ENCODE assay signal across 8 cellular contexts in genomic region chr15:47718474-47719440, GRCh38. TPM values are rescaled to one million over a fixed set of nuclear protein-coding genes. Genes with fewer than 3 reads are reported as not detected.
DNase-seq lines count a peak whose midpoint lies in the region; ATAC-seq and TF ChIP-seq lines count a peak whose summit lies in the region.

No MANE protein-coding gene starts in this region.

- H3K27ac ChIP-seq in GM23248 (no peak overlapping the region), angular gyrus (ENCODE audit: low read depth, low read length) (peak overlapping the region; percentile 90), gastrocnemius medialis (peak overlapping the region; percentile 88 to 96 (median 94))

- H3K9me3 ChIP-seq in GM23248 (ENCODE audit: low read depth), result no peaks in the 10 kb centered on the region
- H3K9me3 ChIP-seq in gastrocnemius medialis, result no peaks in the 10 kb centered on the region

- ATAC-seq in gastrocnemius medialis (peak; percentile 29 to 35), HG02798 (IDR thresholded peaks at IDR 0.05; ENCODE audit: poor library complexity, unreplicated experiment) (no peak)
- no peak for ATAC-seq in activated T-cell treated with anti-CD3 and anti-CD28 coated beads, Interleukin-2, amount 50 U/mL, for 4 hours

- H3K36me3 Mint-ChIP-seq in activated T-cell treated with anti-CD3 and anti-CD28 coated beads, Interleukin-2, amount 50 U/mL, for 4 hours (ENCODE audit: insufficient read depth), result no peaks in the 10 kb centered on the region

- H3K9ac ChIP-seq in GM23248, result peak overlapping the region; percentile 67

- peak overlapping the region; percentile 89 for H3K4me2 ChIP-seq in GM23248 (ENCODE audit: unreplicated experiment)

- H3K4me1 ChIP-seq in GM23248 (ENCODE audit: insufficient read depth) (0 out of 2 replicates have a peak, but pooled peaks cover 5% of the 10 kb centered on the region), gastrocnemius medialis (peaks cover 48 to 49% of the 10 kb centered on the region in 2 donors)

- intact Hi-C loops in gastrocnemius medialis (cut with DNase I; ENCODE audit: low total_unique reads), result loop anchor here (2.0 to 10.0 kb wide), 3 partner anchors 32 to 616 kb away; partner anchors contain the start of gene DUT

- H3K4me1 Mint-ChIP-seq in activated T-cell treated with anti-CD3 and anti-CD28 coated beads, Interleukin-2, amount 50 U/mL, for 4 hours (ENCODE audit: low read depth), result peaks cover 2% of the 10 kb centered on the region

- peak; percentile 39 for DNase-seq in GM23248
- DNase-seq in hippocampal formation (lab: John Stamatoyannopoulos, UW), result peak; percentile 57 to 70
- DNase-seq in gastrocnemius medialis, result peak; percentile 34 to 38
- DNase-seq in activated T-cell treated with anti-CD3 and anti-CD28 coated beads, Interleukin-2, amount 50 U/mL, for 4 hours, result no peak
- no peak for DNase-seq in activated gamma-delta T cell (lab: John Stamatoyannopoulos, UW)
- DNase-seq in T-helper 9 cell, result no peak

- no peaks in the 10 kb centered on the region for H3K9me3 Mint-ChIP-seq in activated T-cell treated with anti-CD3 and anti-CD28 coated beads, Interleukin-2, amount 50 U/mL, for 4 hours

- no peaks in the 10 kb centered on the region for H3K9me2 ChIP-seq in GM23248 (ENCODE audit: insufficient read depth)

- in situ Hi-C loops in GM23248 (cut with MboI) (no loop called here), gastrocnemius medialis (cut with MboI; ENCODE audit: low sequenced_read_pairs in 4 of 4) (loop anchor here in 3 of 4 donors (25.0 kb wide), 2 partner anchors 269 to 531 kb away; no protein-coding TSS in a partner anchor)

- no peak overlapping the region for H3K4me3 Mint-ChIP-seq in activated T-cell treated with anti-CD3 and anti-CD28 coated beads, Interleukin-2, amount 50 U/mL, for 4 hours

- no peaks in the 10 kb centered on the region for H4K20me1 ChIP-seq in GM23248 (ENCODE audit: insufficient read depth)

- peak overlapping the region; percentile 84 for H2AFZ ChIP-seq in GM23248

- no peaks in the 10 kb centered on the region for H3K79me2 ChIP-seq in GM23248 (ENCODE audit: insufficient read depth)

- peaks cover 9% of the 10 kb centered on the region for H3F3A ChIP-seq in GM23248 (ENCODE audit: insufficient read depth)

- H3K4me3 ChIP-seq in GM23248 (peak overlapping the region; percentile 78), gastrocnemius medialis (peak overlapping the region; percentile 77 to 89 (median 85))

- H3K27me3 Mint-ChIP-seq in activated T-cell treated with anti-CD3 and anti-CD28 coated beads, Interleukin-2, amount 50 U/mL, for 4 hours (ENCODE audit: low read depth), result peaks cover 54% of the 10 kb centered on the region

- peak; percentile 40 to 66 for TF ChIP-seq POLR2A in gastrocnemius medialis (IDR thresholded peaks at IDR 0.05)

- WGBS in GM23248 (ENCODE audit: low coverage in 1 of 2, low lambda C conversion rate in 2 of 2, missing lambda C conversion rate in 2 of 2), 2 experiments, result 27 to 28% methylated on average over 38 to 46 of the region's 51 CpGs

- H3K36me3 ChIP-seq in GM23248 (ENCODE audit: low read depth), result no peaks in the 10 kb centered on the region
- no peaks in the 10 kb centered on the region for H3K36me3 ChIP-seq in gastrocnemius medialis

- no peak for TF ChIP-seq CTCF in gastrocnemius medialis (IDR thresholded peaks at IDR 0.05 in 4 of 5, conservative IDR thresholded peaks at IDR 0.05 in 1 of 5)

- H3K27me3 ChIP-seq in GM23248 (replicated peaks; ENCODE audit: insufficient read depth) (no peaks in the 10 kb centered on the region), gastrocnemius medialis (no peaks in the 10 kb centered on the region)

RNA-seq across cellular contexts. Expression of gene SEMA6D, which starts 1.5 kb away (rescaled TPM):
- 1.4 TPM in 2 replicates for total RNA-seq in GM23248 (2014; rRNA removed; shearing (Covaris generic))
- 0.86 and 1.1 TPM in 2 replicates for polyA plus RNA-seq in GM23248 (2016; fragmentation: Nextera tagmentation; extraction: Ambion mirVana)
- 1 to 10 TPM in 3 of 4 donors, under 1 TPM in 1; 0.97 to 5.9 (median 2.7) TPM for total RNA-seq in gastrocnemius medialis
- total RNA-seq in activated T-cell treated with anti-CD3 and anti-CD28 coated beads, Interleukin-2, amount 50 U/mL, for 4 hours, result not detected

Comparison
In these comparisons a context has a peak if more than half of its experiments do, and no peak if none do; other contexts are left out.
1. DNase-seq: peak in GM23248 (single experiment), hippocampal formation (2 of 2) and gastrocnemius medialis (2 of 2); none in activated T-cell treated with anti-CD3 and anti-CD28 coated beads, Interleukin-2, amount 50 U/mL, for 4 hours (single experiment), activated gamma-delta T cell (single experiment) and T-helper 9 cell (single experiment).
2. ATAC-seq: peak in gastrocnemius medialis (2 of 2); none in activated T-cell treated with anti-CD3 and anti-CD28 coated beads, Interleukin-2, amount 50 U/mL, for 4 hours (0 of 2) and HG02798 (single experiment).